ENCODE assay signal across 1 cellular context in genomic region chr16:30482366-30482765, GRCh38.
TF ChIP-seq lines count a peak whose summit lies in the region.

No MANE protein-coding gene starts in this region.

TF ChIP-seq in SK-N-SH treated with all-trans-retinoic acid at 6 μM for 48 hours, 23 proteins besides CTCF, POLR2A, EP300 and RAD21 (continued from another document):
- TF ChIP-seq CREB5 (CRISPR knock-in tag; IDR thresholded peaks at IDR 0.05; ENCODE audit: low read depth) (no peak), ZFP30 (CRISPR knock-in tag; IDR thresholded peaks at IDR 0.05) (no peak), CSDC2 (CRISPR knock-in tag; IDR thresholded peaks at IDR 0.05) (no peak), ZFP3 (CRISPR knock-in tag; IDR thresholded peaks at IDR 0.05) (no peak), ISL1 (CRISPR knock-in tag; IDR thresholded peaks at IDR 0.05) (no peak), ARNTL (CRISPR knock-in tag; IDR thresholded peaks at IDR 0.05; ENCODE audit: borderline replicate concordance, low read depth) (no peak), RARB (CRISPR knock-in tag; IDR thresholded peaks at IDR 0.05) (no peak), ZNF8 (CRISPR knock-in tag; IDR thresholded peaks at IDR 0.05) (no peak), OSR1 (CRISPR knock-in tag; IDR thresholded peaks at IDR 0.05) (no peak), TOX (CRISPR knock-in tag; IDR thresholded peaks at IDR 0.05; ENCODE audit: borderline replicate concordance) (no peak), GLIS3 (CRISPR knock-in tag; IDR thresholded peaks at IDR 0.05) (no peak), ESRRG (CRISPR knock-in tag; IDR thresholded peaks at IDR 0.05) (no peak)
